In the genomic region with DNA sequence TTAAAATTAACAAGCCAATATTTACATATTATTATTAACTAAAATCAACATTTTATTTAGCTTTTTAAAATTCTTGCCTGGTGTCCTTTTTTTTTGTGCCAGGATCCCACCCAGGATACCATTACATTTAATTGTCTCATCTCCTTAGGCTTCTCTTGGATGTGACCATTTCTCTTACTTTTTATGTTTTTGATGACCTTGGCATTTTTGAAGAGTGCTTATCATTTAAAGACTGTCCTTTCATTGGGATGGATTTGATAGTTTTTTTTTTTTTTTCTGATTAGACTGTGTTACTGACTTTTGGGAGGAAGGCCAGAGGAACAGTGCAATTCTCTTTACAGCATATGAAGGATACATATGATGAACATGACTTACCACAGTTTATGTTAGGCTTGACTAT, we compare ENCODE assay signal across 11 cellular contexts.
"Had no signal": no experiment of that assay in that cellular context is flagged by ENCODE, and none has a peak within 500 bp of the region (broad histone marks: within the 10 kb centered on the region; RNA-seq: fewer than 3 reads in every experiment).

No MANE protein-coding gene starts in this region.

- H3K4me1 ChIP-seq: HAP-1 had no signal

- H3K4me2 ChIP-seq: GM23338 had no signal

- H3K9me3 ChIP-seq: HAP-1 had no signal

- H3K4me3 ChIP-seq: GM23248, GM23338, HAP-1 had no signal

- H3K9ac ChIP-seq: GM23248 had no signal

- H3K36me3 ChIP-seq: HAP-1 had no signal

- H2AFZ ChIP-seq: GM23248, GM23338 had no signal

- H3K27ac ChIP-seq: GM23248 had no signal

- FAIRE-seq: H1, H54 had no signal

- DNase-seq: GM23248, GOT3, H7, H9, HCEC 1CT, HFFc6 had no signal

- ATAC-seq: GM23338, HCT116 had no signal
